2 cellular contexts compared by ENCODE assay signal in genomic region chr16:53235851-53236250, GRCh38.
A peak's percentile ranks its signal among the peaks of the same experiment; 100 is the strongest.
TF ChIP-seq lines count a peak whose summit lies in the region.

No MANE protein-coding gene starts in this region.

TF ChIP-seq in IMR-90, 13 proteins besides CTCF, POLR2A, EP300 and RAD21:
- no peak for TF ChIP-seq MAFK (IDR thresholded peaks at IDR 0.05; ENCODE audit: low read depth, low read length)
- no peak for TF ChIP-seq ELK1 (IDR thresholded peaks at IDR 0.05; ENCODE audit: borderline replicate concordance, low read depth, low read length)
- TF ChIP-seq FOS (IDR thresholded peaks at IDR 0.05; ENCODE audit: low read depth, low read length): peak; percentile 62
- TF ChIP-seq USF2 (IDR thresholded peaks at IDR 0.05; ENCODE audit: low read depth, low read length): no peak
- TF ChIP-seq SMC3 (IDR thresholded peaks at IDR 0.05; ENCODE audit: low read depth, low read length): no peak
- no peak for TF ChIP-seq RFX5 (IDR thresholded peaks at IDR 0.05; ENCODE audit: low read depth, low read length)
- peak; percentile 75 for TF ChIP-seq BHLHE40 (IDR thresholded peaks at IDR 0.05; ENCODE audit: low read depth, low read length)
- TF ChIP-seq CEBPB (IDR thresholded peaks at IDR 0.05; ENCODE audit: low read depth, low read length): no peak
- no peak for TF ChIP-seq CHD1 (IDR thresholded peaks at IDR 0.05; ENCODE audit: low read depth, low read length)
- TF ChIP-seq MAZ (IDR thresholded peaks at IDR 0.05; ENCODE audit: borderline replicate concordance, low read depth, low read length): no peak
- TF ChIP-seq RCOR1 (IDR thresholded peaks at IDR 0.05; ENCODE audit: insufficient replicate concordance, low read length): no peak
- TF ChIP-seq NFE2L2 (IDR thresholded peaks at IDR 0.05; ENCODE audit: low read depth, low read length): no peak
- TF ChIP-seq MXI1 (IDR thresholded peaks at IDR 0.05; ENCODE audit: borderline replicate concordance, low read depth, low read length): no peak

TF ChIP-seq in HepG2, 621 proteins besides CTCF, POLR2A, EP300 and RAD21:
- TF ChIP-seq SRSF9 (IDR thresholded peaks at IDR 0.05; ENCODE audit: borderline replicate concordance, insufficient read depth, low read depth, low read length, poor library complexity, severe bottlenecking) (no peak), POLR2AphosphoS2 (IDR thresholded peaks at IDR 0.05; ENCODE audit: low read depth, low read length) (no peak), SRF (IDR thresholded peaks at IDR 0.05; ENCODE audit: low read depth, low read length) (no peak), ZMAT3 (CRISPR knock-in tag; conservative IDR thresholded peaks at IDR 0.05) (no peak), ZNF235 (CRISPR knock-in tag; IDR thresholded peaks at IDR 0.05; ENCODE audit: borderline replicate concordance) (no peak), ZBTB2 (CRISPR knock-in tag; IDR thresholded peaks at IDR 0.05; ENCODE audit: low read depth) (no peak), ZNF850 (CRISPR knock-in tag; conservative IDR thresholded peaks at IDR 0.05) (no peak), SMARCC2 (IDR thresholded peaks at IDR 0.05) (no peak), ZNF431 (CRISPR knock-in tag; IDR thresholded peaks at IDR 0.05; ENCODE audit: borderline replicate concordance, low read depth) (no peak)
